10 cellular contexts compared by ENCODE assay signal in genomic region chr1:181127898-181128453, GRCh38. TPM values are rescaled to one million over a fixed set of nuclear protein-coding genes. Genes with fewer than 3 reads are reported as not detected.
DNase-seq lines count a peak whose midpoint lies in the region; TF ChIP-seq lines count a peak whose summit lies in the region.
"Had no signal": no experiment of that assay in that cellular context is flagged by ENCODE, and none has a peak within 500 bp of the region (broad histone marks: within the 10 kb centered on the region; RNA-seq: fewer than 3 reads in every experiment).

No MANE protein-coding gene starts in this region.

- H3K9me3 ChIP-seq in ascending aorta = no peaks in the 10 kb centered on the region
- H3K9me3 ChIP-seq in osteoblast (ENCODE audit: low read depth, low read length) = no peaks in the 10 kb centered on the region
- H3K9me3 ChIP-seq: pancreas had no signal

- no peak for TF ChIP-seq CTCF in ascending aorta (IDR thresholded peaks at IDR 0.05)
- TF ChIP-seq CTCF in osteoblast (IDR thresholded peaks at IDR 0.05; ENCODE audit: extremely low read depth, low read depth, low read length) = no peak

- no peak overlapping the region for H2AFZ ChIP-seq in osteoblast (ENCODE audit: low read length)

- H3K27ac ChIP-seq in ascending aorta = peak overlapping the region; percentile 32 to 51
- no peak overlapping the region for H3K27ac ChIP-seq in osteoblast (ENCODE audit: low read depth, low read length)

- H3K4me2 ChIP-seq in osteoblast (ENCODE audit: insufficient read depth, low read length) = no peak overlapping the region

- DNase-seq in HT1080 (ENCODE audit: low read depth) (peak; percentile 53), ascending aorta (ENCODE audit: low spot score in 2 of 2) (no peak), osteoblast (ENCODE audit: insufficient read length, low spot score, missing footprints) (peak; percentile 25), NCI-H1092 (lab: John Stamatoyannopoulos, UW) (no peak), DMS79 (lab: John Stamatoyannopoulos, UW) (no peak), cortex of kidney (lab: John Stamatoyannopoulos, UW) (no peak)
- DNase-seq: KG1, NCI-H510A, pancreas had no signal

- H3K79me2 ChIP-seq in osteoblast (ENCODE audit: insufficient read depth, low read length) = no peaks in the 10 kb centered on the region

- no peaks in the 10 kb centered on the region for H4K20me1 ChIP-seq in osteoblast (ENCODE audit: insufficient read depth, low read length)

- H3K4me3 ChIP-seq in GM08714 (ENCODE audit: low read length) (peak overlapping the region; percentile 42; the same call in 1 of the 2 replicates), ascending aorta (no peak overlapping the region), osteoblast (ENCODE audit: insufficient read depth, low read length) (no peak overlapping the region)
- H3K4me3 ChIP-seq: pancreas had no signal

- H3K4me1 ChIP-seq in ascending aorta (peaks cover 0 to 11% of the 10 kb centered on the region in 2 donors), osteoblast (ENCODE audit: insufficient read depth, low read length) (no peaks in the 10 kb centered on the region)
- H3K4me1 ChIP-seq: pancreas had no signal

- H3K36me3 ChIP-seq in ascending aorta (no peaks in the 10 kb centered on the region), osteoblast (ENCODE audit: insufficient read depth, low read length) (no peaks in the 10 kb centered on the region)
- H3K36me3 ChIP-seq: pancreas had no signal

- intact Hi-C loops in ascending aorta (cut with DNase I) = no loop called here

- no peaks in the 10 kb centered on the region for H3K27me3 ChIP-seq in ascending aorta
- H3K27me3 ChIP-seq in osteoblast (ENCODE audit: insufficient read depth, low read length) = no peaks in the 10 kb centered on the region
- H3K27me3 ChIP-seq: pancreas had no signal

RNA-seq across cellular contexts. Expression of gene IER5, which starts 39.5 kb away (rescaled TPM):
- total RNA-seq in HT1080 (2014; rRNA removed; shearing (Covaris generic)) = 27.6 and 29.8 TPM in 2 replicates
- polyA plus RNA-seq in HT1080 (2015; cell fraction: cytosol; rRNA removed) = 23.7 and 26.6 TPM in 2 replicates
- polyA plus RNA-seq in HT1080 (2015; cell fraction: nucleus; rRNA removed) = 48.2 and 52.7 TPM in 2 replicates
- total RNA-seq in ascending aorta = 47.9 TPM
- total RNA-seq in osteoblast = 16.2 and 17.4 TPM in 2 replicates

Comparison
In these comparisons a context has a peak if more than half of its experiments do, and no peak if none do; other contexts are left out.
1. DNase-seq: peak in HT1080 (single experiment) and osteoblast (single experiment); none in ascending aorta (0 of 2), NCI-H1092 (single experiment), DMS79 (single experiment) and cortex of kidney (single experiment).